16 cellular contexts compared by ENCODE assay signal in the genomic region with DNA sequence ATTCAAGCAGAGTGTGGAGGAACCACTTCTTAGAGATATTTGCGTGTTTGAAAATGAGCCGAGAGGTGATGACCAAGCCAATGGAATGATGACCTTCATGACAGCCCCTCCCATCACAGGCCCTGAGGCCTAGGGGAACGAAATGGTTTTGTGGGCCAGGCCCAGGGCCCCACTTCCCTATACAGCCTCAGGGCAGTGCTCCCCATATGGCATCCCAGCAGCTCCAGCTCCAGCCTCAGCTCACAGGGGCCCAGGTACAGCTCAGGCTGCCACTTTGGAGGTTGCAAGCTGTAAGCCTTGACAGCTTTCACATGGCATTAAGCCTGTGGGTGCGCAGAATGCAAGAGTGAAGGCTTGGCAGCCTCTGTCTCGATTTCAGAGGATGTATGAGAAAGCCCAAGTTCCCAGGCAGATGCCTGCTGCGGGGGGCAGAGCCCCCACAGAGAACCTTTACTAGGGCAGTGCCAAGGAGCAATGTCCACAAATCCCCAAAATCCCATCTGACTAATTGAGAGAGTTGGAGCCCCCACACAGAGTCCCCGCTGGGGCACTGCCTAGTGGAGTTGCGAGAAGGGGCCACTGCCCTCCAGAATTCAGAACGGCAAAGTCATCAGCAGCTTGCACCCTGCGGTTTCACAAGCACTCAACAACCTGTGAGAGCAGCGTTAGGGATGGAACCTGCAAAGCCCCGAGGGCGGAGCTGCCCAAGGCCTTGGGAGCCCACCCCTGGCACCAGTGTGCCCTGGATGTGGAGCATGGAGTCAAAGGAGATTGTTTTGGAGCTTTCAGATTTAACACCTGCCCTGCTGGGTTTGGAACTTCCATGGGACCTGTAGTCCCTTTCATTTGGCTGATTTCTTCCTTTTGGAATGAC. TPM values are rescaled to one million over a fixed set of nuclear protein-coding genes. Genes with fewer than 3 reads are reported as not detected.
DNase-seq lines count a peak whose midpoint lies in the region; ATAC-seq, FAIRE-seq and TF ChIP-seq lines count a peak whose summit lies in the region.
"Had no signal": no experiment of that assay in that cellular context is flagged by ENCODE, and none has a peak within 500 bp of the region (broad histone marks: within the 10 kb centered on the region; RNA-seq: fewer than 3 reads in every experiment).

No MANE protein-coding gene starts in this region.

- no TSS peak for BruUV-seq in K562 (replicated peaks; lab: Mats Ljungman, UMichigan)

- H3K9me1 ChIP-seq in K562 (ENCODE audit: control insufficient read depth, insufficient read depth, low read length) = no peaks in the 10 kb centered on the region

- no peak for FAIRE-seq in A549 (lab: Jason Lieb, UNC)
- no peak for FAIRE-seq in K562 (lab: Jason Lieb, UNC)

- H3K27ac ChIP-seq in A549 (no peak overlapping the region), BLaER1 (no peak overlapping the region), K562 (ENCODE audit: extremely low read depth, low read depth, low read length) (no peak overlapping the region), osteoblast (ENCODE audit: low read depth, low read length) (no peak overlapping the region)
- H3K27ac ChIP-seq: PC-9, SJSA1 had no signal

- no peaks in the 10 kb centered on the region for H3K36me3 ChIP-seq in BLaER1
- no peaks in the 10 kb centered on the region; the same call in 2 of the 3 replicates for H3K36me3 ChIP-seq in K562 (ENCODE audit: control insufficient read depth, insufficient read depth, low read length)
- no peaks in the 10 kb centered on the region for H3K36me3 ChIP-seq in osteoblast (ENCODE audit: insufficient read depth, low read length)
- H3K36me3 ChIP-seq: SJSA1 had no signal

- peaks cover 13% of the 10 kb centered on the region for H3K36me3 Mint-ChIP-seq in activated CD4-positive, alpha-beta T cell treated with anti-CD3 and anti-CD28 coated beads, Interleukin-2, amount 10 ng/mL, durations not matched to agents 24 days and 14 days (ENCODE audit: low read depth)

- DNase-seq in A549 (ENCODE audit: low read depth in 1 of 2, low spot score in 1 of 2) (no peak), K562 (ENCODE audit: extremely low read depth in 1 of 4, low spot score in 3 of 4) (no peak), osteoblast (ENCODE audit: insufficient read length, low spot score, missing footprints) (peak; percentile 8), foreskin fibroblast (no peak)
- DNase-seq in activated CD4-positive, alpha-beta T cell treated with anti-CD3 and anti-CD28 coated beads, Interleukin-2, amount 10 ng/mL, durations not matched to agents 24 days and 14 days = no peak
- DNase-seq: AML-193, DMS79 treated with DMSO at 0.1 percent for 48 hours, GOT3, Karpas-422, NCI-H1436, NCI-H1930, NCI-H526, PC-9 had no signal

- in situ Hi-C loops in K562 (cut with MboI) = no loop called here

- TF ChIP-seq CTCF in A549 (IDR thresholded peaks at IDR 0.05) (no peak), K562 (IDR thresholded peaks at IDR 0.05 in 2 of 3, conservative IDR thresholded peaks at IDR 0.05 in 1 of 3; ENCODE audit: insufficient read depth in 2 of 3, low read depth in 1 of 3, low read length in 3 of 3) (no peak), osteoblast (IDR thresholded peaks at IDR 0.05; ENCODE audit: extremely low read depth, low read depth, low read length) (no peak), foreskin fibroblast (IDR thresholded peaks at IDR 0.05; ENCODE audit: low read depth, low read length) (no peak)

- CTCF ChIA-PET in A549 (lab: Yijun Ruan, JAX) = interaction anchor here (0.8 to 7.2 kb wide), 5 partner anchors 10 to 89 kb away, joined by 3 to 51 read pairs (median 6); no protein-coding TSS in a partner anchor
- CTCF ChIA-PET in K562 (lab: Yijun Ruan, JAX; ENCODE audit: low intra/inter-chr PET ratio) = no interaction called here

- ATAC-seq in A549 (peak; percentile 29 to 31; a peak in 2 of 6 replicates), K562 (peak; percentile 53), GM18505 (IDR thresholded peaks at IDR 0.05; ENCODE audit: unreplicated experiment) (no peak)

- H3K9me3 ChIP-seq in A549 (peaks cover 9% of the 10 kb centered on the region; the same call in 1 of the 3 replicates), BLaER1 (peaks cover 41% of the 10 kb centered on the region), K562 (replicated peaks; ENCODE audit: control insufficient read depth, insufficient read depth, low read depth, low read length) (peaks cover 8% of the 10 kb centered on the region), osteoblast (ENCODE audit: low read depth, low read length) (peaks cover 4% of the 10 kb centered on the region)

- intact Hi-C loops in K562 (cut with micrococcal nuclease) = loop anchor here (10.0 kb wide), 1 partner anchor 222 kb away; a partner anchor contains a TSS
- intact Hi-C loops in activated CD4-positive, alpha-beta T cell treated with anti-CD3 and anti-CD28 coated beads, Interleukin-2, amount 10 ng/mL, durations not matched to agents 24 days and 14 days (cut with micrococcal nuclease) = no loop called here

- H3K79me2 ChIP-seq in K562 (ENCODE audit: control insufficient read depth, insufficient read depth, low read length) = no peaks in the 10 kb centered on the region
- H3K79me2 ChIP-seq in osteoblast (ENCODE audit: insufficient read depth, low read length) = no peaks in the 10 kb centered on the region

- H2AFZ ChIP-seq in K562 (ENCODE audit: low read depth, low read length) = peak overlapping the region; percentile 35; the same call in 1 of the 2 replicates
- no peak overlapping the region for H2AFZ ChIP-seq in osteoblast (ENCODE audit: low read length)
- H2AFZ ChIP-seq: PC-9 had no signal

- 52% methylated on average over 11 of the region's 13 CpGs for WGBS in A549 (ENCODE audit: missing lambda C conversion rate)
- WGBS in K562 (ENCODE audit: insufficient coverage, low coverage, missing lambda C conversion rate) = 79% methylated on average over 13 of the region's 13 CpGs

- TF ChIP-seq POLR2A in A549 (IDR thresholded peaks at IDR 0.05; ENCODE audit: low read length) (no peak), K562 (conservative IDR thresholded peaks at IDR 0.05) (no peak), GM18505 (IDR thresholded peaks at IDR 0.05; ENCODE audit: borderline replicate concordance, extremely low read depth, insufficient read depth, insufficient read length) (no peak)

- H3K4me3 ChIP-seq in A549 (no peak overlapping the region), BLaER1 (no peak overlapping the region), K562 (no peak overlapping the region), osteoblast (ENCODE audit: insufficient read depth, low read length) (no peak overlapping the region), foreskin fibroblast (ENCODE audit: low read depth in 1 of 2, low read length in 2 of 2) (no peak overlapping the region)
- H3K4me3 ChIP-seq: PC-9, SJSA1 had no signal

- H3K4me3 Mint-ChIP-seq in activated CD4-positive, alpha-beta T cell treated with anti-CD3 and anti-CD28 coated beads, Interleukin-2, amount 10 ng/mL, durations not matched to agents 24 days and 14 days = no peak overlapping the region

- no peaks in the 10 kb centered on the region for H3K4me1 ChIP-seq in A549
- H3K4me1 ChIP-seq in BLaER1 = peaks cover 26% of the 10 kb centered on the region
- H3K4me1 ChIP-seq in K562 (replicated peaks in 1 of 2; ENCODE audit: control insufficient read depth in 2 of 2, insufficient read depth in 2 of 2, low read length in 2 of 2) = peaks cover 11 to 16% of the 10 kb centered on the region in 2 experiments; a peak in 4 of 5 replicates
- peaks cover under 1% of the 10 kb centered on the region for H3K4me1 ChIP-seq in osteoblast (ENCODE audit: insufficient read depth, low read length)

- no peaks in the 10 kb centered on the region for H4K20me1 ChIP-seq in BLaER1
- H4K20me1 ChIP-seq in K562 (replicated peaks; ENCODE audit: control insufficient read depth, insufficient read depth, low read length) = no peaks in the 10 kb centered on the region
- H4K20me1 ChIP-seq in osteoblast (ENCODE audit: insufficient read depth, low read length) = no peaks in the 10 kb centered on the region

- H3K9me3 Mint-ChIP-seq in activated CD4-positive, alpha-beta T cell treated with anti-CD3 and anti-CD28 coated beads, Interleukin-2, amount 10 ng/mL, durations not matched to agents 24 days and 14 days = peaks cover 19% of the 10 kb centered on the region

- H3K27ac Mint-ChIP-seq in activated CD4-positive, alpha-beta T cell treated with anti-CD3 and anti-CD28 coated beads, Interleukin-2, amount 10 ng/mL, durations not matched to agents 24 days and 14 days = no peak overlapping the region

- H3K27me3 Mint-ChIP-seq in activated CD4-positive, alpha-beta T cell treated with anti-CD3 and anti-CD28 coated beads, Interleukin-2, amount 10 ng/mL, durations not matched to agents 24 days and 14 days = peaks cover 4% of the 10 kb centered on the region

- H3K9ac ChIP-seq in BLaER1 = no peak overlapping the region
- H3K9ac ChIP-seq in K562 (ENCODE audit: insufficient read depth in 1 of 2, low read depth in 2 of 2, low read length in 2 of 2) = 0 out of 4 replicates have a peak overlapping the region, but pooled peaks of 1 of the 2 experiments have one; percentile 18

- TF ChIP-seq RAD21 in A549 (conservative IDR thresholded peaks at IDR 0.05 in 1 of 2, IDR thresholded peaks at IDR 0.05 in 1 of 2) (no peak), K562 (CRISPR knock-in tag; conservative IDR thresholded peaks at IDR 0.05 in 1 of 2, IDR thresholded peaks at IDR 0.05 in 1 of 2) (no peak)

- peaks cover 12% of the 10 kb centered on the region for H3K4me1 Mint-ChIP-seq in activated CD4-positive, alpha-beta T cell treated with anti-CD3 and anti-CD28 coated beads, Interleukin-2, amount 10 ng/mL, durations not matched to agents 24 days and 14 days

- no peak overlapping the region for H3K4me2 ChIP-seq in A549
- peak overlapping the region; percentile 56; the same call in 1 of the 2 replicates for H3K4me2 ChIP-seq in BLaER1
- H3K4me2 ChIP-seq in K562 (ENCODE audit: insufficient read depth, low read length) = no peak overlapping the region
- no peak overlapping the region for H3K4me2 ChIP-seq in osteoblast (ENCODE audit: insufficient read depth, low read length)
- H3K4me2 ChIP-seq: PC-9 had no signal

- POLR2A ChIA-PET in A549 (lab: Yijun Ruan, JAX) = no interaction called here
- POLR2A ChIA-PET in K562 (lab: Yijun Ruan, JAX) = interaction anchor here (0.7 to 1.2 kb wide), 6 partner anchors 9 to 506 kb away, joined by 3 to 7 read pairs (median 4); no protein-coding TSS in a partner anchor

- H3K27me3 ChIP-seq in BLaER1 (peaks cover 4% of the 10 kb centered on the region; the same call in 1 of the 2 replicates), K562 (ENCODE audit: control insufficient read depth in 2 of 2, insufficient read depth in 2 of 2, low read length in 2 of 2) (no peaks in the 10 kb centered on the region), osteoblast (ENCODE audit: insufficient read depth, low read length) (peaks cover 8% of the 10 kb centered on the region)
- H3K27me3 ChIP-seq: SJSA1 had no signal

- no peak for TF ChIP-seq EP300 in A549 (IDR thresholded peaks at IDR 0.05)
- TF ChIP-seq EP300 in K562 (IDR thresholded peaks at IDR 0.05; ENCODE audit: low read length) = no peak

RNA-seq across cellular contexts. Expression of a gene that starts 21.2 kb away (rescaled TPM):
- polyA plus RNA-seq in A549 (2011; rRNA removed) = 17.8 and 28.9 TPM in 2 replicates
- 36.9 and 47.2 TPM in 2 replicates for polyA plus RNA-seq in A549 (2012; cell fraction: cytosol; rRNA removed)
- 34.1 and 42.1 TPM in 2 replicates for polyA plus RNA-seq in A549 (2012; cell fraction: nucleus; rRNA removed)
- 26.6 to 32.7 TPM (median 30.8 TPM) in 3 replicates for polyA plus RNA-seq in A549 (2017; fragmentation: RNase III; extraction: RNeasy Plus Mini Kit Qiagen cat#74134 plus additional on column Dnase treatment)
- 9.5 and 11.2 TPM in 2 replicates for polyA minus RNA-seq in A549 (2011; rRNA and poly(A)+ RNA removed)
- 33.8 and 66.2 TPM in 2 replicates for total RNA-seq in K562 (2011; cell fraction: chromatin; rRNA removed; ENCODE audit: low replicate concordance)
- 40.5 and 47.9 TPM in 2 replicates for total RNA-seq in K562 (2011; cell fraction: nucleolus; rRNA removed)
- 22.9 and 24.6 TPM in 2 replicates for total RNA-seq in K562 (2011; cell fraction: nucleoplasm; rRNA removed)
- total RNA-seq in K562 (2014; rRNA removed) = 10.3 and 12.9 TPM in 2 replicates
- 14.4 and 15.7 TPM in 2 replicates for total RNA-seq in K562 (2014; rRNA removed; fragmentation: Illumina TruSeq; extraction: Trizol)
- total RNA-seq in K562 (2015; rRNA removed; fragmentation: Illumina TruSeq; extraction: Trizol) = 12.7 and 13.8 TPM in 2 replicates
- total RNA-seq in K562 (2021) = 25.6 and 26.8 TPM in 2 replicates
- polyA plus RNA-seq in K562 (2011; rRNA removed) = 8.0 and 13.4 TPM in 2 replicates
- 10.5 and 35.5 TPM in 2 replicates for polyA plus RNA-seq in K562 (2011; cell fraction: cytosol; rRNA removed)
- polyA plus RNA-seq in K562 (2011; cell fraction: nucleus; rRNA removed) = 10.7 and 20.1 TPM in 2 replicates
- polyA plus RNA-seq in K562 (2012) = 13.7 and 20.1 TPM in 2 replicates
- 11.4 and 15.5 TPM in 2 replicates for polyA plus RNA-seq in K562 (2014; fragmentation: Illumina TruSeq; extraction: Trizol)
- 1 to 10 TPM in 1 of 2 experiments, under 1 TPM in 1; 0.25 to 1.8 TPM for polyA plus RNA-seq in K562 (2014; fragmentation: Nextera tagmentation; extraction: Ambion mirVana)
- polyA plus RNA-seq in K562 (2014; rRNA removed) = 28.3 and 30.4 TPM in 2 replicates
- 11.2 and 15.9 TPM in 2 replicates for polyA minus RNA-seq in K562 (2011; rRNA and poly(A)+ RNA removed)
- polyA minus RNA-seq in K562 (2011; cell fraction: cytosol; rRNA and poly(A)+ RNA removed) = 5.0 and 8.7 TPM in 2 replicates
- 13.5 and 13.7 TPM in 2 replicates for polyA minus RNA-seq in K562 (2011; cell fraction: nucleus; rRNA and poly(A)+ RNA removed)
- total RNA-seq in osteoblast = 21.4 and 21.8 TPM in 2 replicates
- 30.8 and 32.8 TPM in 2 replicates for total RNA-seq in activated CD4-positive, alpha-beta T cell treated with anti-CD3 and anti-CD28 coated beads, Interleukin-2, amount 10 ng/mL, durations not matched to agents 24 days and 14 days

RNA-seq across cellular contexts. Expression of a gene that starts 22.1 kb away (rescaled TPM):
- 7.1 and 8.6 TPM in 2 replicates for polyA plus RNA-seq in A549 (2011; rRNA removed)
- polyA plus RNA-seq in A549 (2012; cell fraction: cytosol; rRNA removed) = 15.7 and 21.3 TPM in 2 replicates
- polyA plus RNA-seq in A549 (2012; cell fraction: nucleus; rRNA removed) = 44.2 and 62.0 TPM in 2 replicates
- 23.9 to 30.4 TPM (median 27.5 TPM) in 3 replicates for polyA plus RNA-seq in A549 (2017; fragmentation: RNase III; extraction: RNeasy Plus Mini Kit Qiagen cat#74134 plus additional on column Dnase treatment)
- polyA minus RNA-seq in A549 (2011; rRNA and poly(A)+ RNA removed) = 9.4 and 10.6 TPM in 2 replicates
- total RNA-seq in K562 (2011; cell fraction: chromatin; rRNA removed; ENCODE audit: low replicate concordance) = 69.8 and 141 TPM in 2 replicates
- total RNA-seq in K562 (2011; cell fraction: nucleolus; rRNA removed) = 54.5 and 61.0 TPM in 2 replicates
- 40.5 and 42.0 TPM in 2 replicates for total RNA-seq in K562 (2011; cell fraction: nucleoplasm; rRNA removed)
- 26.7 and 31.9 TPM in 2 replicates for total RNA-seq in K562 (2014; rRNA removed)
- 14.2 and 17.7 TPM in 2 replicates for total RNA-seq in K562 (2014; rRNA removed; fragmentation: Illumina TruSeq; extraction: Trizol)
- total RNA-seq in K562 (2015; rRNA removed; fragmentation: Illumina TruSeq; extraction: Trizol) = 18.4 and 21.2 TPM in 2 replicates
- total RNA-seq in K562 (2021) = 44.7 and 51.6 TPM in 2 replicates
- polyA plus RNA-seq in K562 (2011; rRNA removed) = 9.8 and 13.6 TPM in 2 replicates
- polyA plus RNA-seq in K562 (2011; cell fraction: cytosol; rRNA removed) = 9.8 and 28.7 TPM in 2 replicates
- polyA plus RNA-seq in K562 (2011; cell fraction: nucleus; rRNA removed) = 37.7 and 77.3 TPM in 2 replicates
- 37.1 and 42.6 TPM in 2 replicates for polyA plus RNA-seq in K562 (2012)
- polyA plus RNA-seq in K562 (2014; fragmentation: Illumina TruSeq; extraction: Trizol) = 20.7 and 30.0 TPM in 2 replicates
- 1 to 10 TPM; 2.3 to 2.4 TPM for polyA plus RNA-seq in K562 (2014; fragmentation: Nextera tagmentation; extraction: Ambion mirVana)
- polyA plus RNA-seq in K562 (2014; rRNA removed) = 17.3 and 23.2 TPM in 2 replicates
- polyA minus RNA-seq in K562 (2011; rRNA and poly(A)+ RNA removed) = 11.9 and 13.6 TPM in 2 replicates
- polyA minus RNA-seq in K562 (2011; cell fraction: cytosol; rRNA and poly(A)+ RNA removed) = 22.8 and 24.8 TPM in 2 replicates
- polyA minus RNA-seq in K562 (2011; cell fraction: nucleus; rRNA and poly(A)+ RNA removed) = 38.3 and 38.6 TPM in 2 replicates
- 15.6 and 19.4 TPM in 2 replicates for total RNA-seq in osteoblast
- total RNA-seq in activated CD4-positive, alpha-beta T cell treated with anti-CD3 and anti-CD28 coated beads, Interleukin-2, amount 10 ng/mL, durations not matched to agents 24 days and 14 days = 4.4 and 5.5 TPM in 2 replicates
